In the genomic region with DNA sequence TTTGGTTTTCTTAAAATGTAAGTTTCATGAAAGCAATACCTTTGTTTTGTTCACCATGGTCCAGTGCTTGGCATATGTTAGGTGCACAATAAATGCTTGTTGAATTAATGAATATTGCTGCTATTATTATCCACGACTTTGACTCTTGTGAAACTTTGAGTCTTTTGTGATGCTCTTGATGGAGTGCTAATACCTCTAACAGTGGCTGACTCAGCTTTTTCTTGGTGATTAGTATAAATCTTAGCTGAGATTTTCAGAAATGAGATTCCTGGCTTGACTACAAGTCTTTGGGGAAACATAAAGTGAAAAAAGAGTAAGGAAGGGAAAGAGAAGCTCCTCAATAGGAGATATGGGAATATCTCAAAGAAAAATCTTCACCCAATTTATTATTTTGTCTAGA, we compare ENCODE assay signal across 39 cellular contexts.
"Had no signal": no experiment of that assay in that cellular context is flagged by ENCODE, and none has a peak within 500 bp of the region (broad histone marks: within the 10 kb centered on the region; RNA-seq: fewer than 3 reads in every experiment).

No MANE protein-coding gene starts in this region.

- ATAC-seq: activated naive CD4-positive, alpha-beta T cell treated with anti-CD3 and anti-CD28 coated beads, Interleukin-2, amount 50 U/mL, for 72 hours; activated naive CD8-positive, alpha-beta T cell treated with anti-CD3 and anti-CD28 coated beads, Interleukin-2, amount 50 U/mL, for 24 hours; activated T-cell treated with anti-CD3 and anti-CD28 coated beads, Interleukin-2, amount 50 U/mL, for 4 hours; activated T-cell treated with anti-CD3 and anti-CD28 coated beads, Interleukin-2, amount 50 U/mL, for 72 hours; activated T-helper 17 cell treated with anti-CD3 and anti-CD28 coated beads, Interleukin-2, amount 50 U/mL, for 72 hours; body of pancreas had no signal

- H3K36me3 Mint-ChIP-seq: activated naive CD4-positive, alpha-beta T cell treated with anti-CD3 and anti-CD28 coated beads, Interleukin-2, amount 10 ng/mL, durations not matched to agents 7 days and 5 days; activated naive CD4-positive, alpha-beta T cell treated with anti-CD3 and anti-CD28 coated beads, Interleukin-2, amount 50 U/mL, for 24 hours; activated naive CD4-positive, alpha-beta T cell treated with anti-CD3 and anti-CD28 coated beads, Interleukin-2, amount 50 U/mL, for 72 hours; activated naive CD8-positive, alpha-beta T cell; activated naive CD8-positive, alpha-beta T cell treated with anti-CD3 and anti-CD28 coated beads for 36 hours; activated naive CD8-positive, alpha-beta T cell treated with anti-CD3 and anti-CD28 coated beads, Interleukin-2, amount 10 ng/mL, durations not matched to agents 7 days and 5 days; brain had no signal

- H3K27ac ChIP-seq: adrenal gland, ascending aorta, body of pancreas, brain microvascular endothelial cell, breast epithelium, cardiac muscle cell had no signal

- H3K4me3 Mint-ChIP-seq: activated naive CD4-positive, alpha-beta T cell treated with anti-CD3 and anti-CD28 coated beads for 36 hours; activated naive CD4-positive, alpha-beta T cell treated with anti-CD3 and anti-CD28 coated beads, Interleukin-2, amount 10 ng/mL, durations not matched to agents 7 days and 5 days; activated naive CD4-positive, alpha-beta T cell treated with anti-CD3 and anti-CD28 coated beads, Interleukin-2, amount 50 U/mL, for 24 hours; activated naive CD8-positive, alpha-beta T cell; activated naive CD8-positive, alpha-beta T cell treated with anti-CD3 and anti-CD28 coated beads for 36 hours; activated naive CD8-positive, alpha-beta T cell treated with anti-CD3 and anti-CD28 coated beads, Interleukin-2, amount 10 ng/mL, durations not matched to agents 7 days and 5 days; activated naive CD8-positive, alpha-beta T cell treated with anti-CD3 and anti-CD28 coated beads, Interleukin-2, amount 50 U/mL, for 24 hours; activated T-cell treated with anti-CD3 and anti-CD28 coated beads, Interleukin-2, amount 50 U/mL, for 24 hours; activated T-cell treated with anti-CD3 and anti-CD28 coated beads, Interleukin-2, amount 50 U/mL, for 4 hours; activated T-cell treated with anti-CD3 and anti-CD28 coated beads, Interleukin-2, amount 50 U/mL, for 72 hours; activated T-helper 1 cell treated with anti-CD3 and anti-CD28 coated beads, Interleukin-12 subunit alpha, Interleukin-12 subunit beta, Interleukin-2, Interleukin-4 antibody, amounts not matched to agents 30 ng/mL and 10 ng/mL and 1 ng/mL, durations not matched to agents 14 hours and 24 hours and 36 hours; activated T-helper 17 cell treated with anti-CD3 and anti-CD28 coated beads, Interleukin-2, amount 50 U/mL, for 72 hours; brain; central memory CD8-positive, alpha-beta T cell had no signal

- H3K9me3 Mint-ChIP-seq: activated naive CD4-positive, alpha-beta T cell treated with anti-CD3 and anti-CD28 coated beads for 36 hours; activated naive CD4-positive, alpha-beta T cell treated with anti-CD3 and anti-CD28 coated beads, Interleukin-2, amount 10 ng/mL, durations not matched to agents 7 days and 5 days; activated naive CD4-positive, alpha-beta T cell treated with anti-CD3 and anti-CD28 coated beads, Interleukin-2, amount 50 U/mL, for 24 hours; activated naive CD4-positive, alpha-beta T cell treated with anti-CD3 and anti-CD28 coated beads, Interleukin-2, amount 50 U/mL, for 72 hours; activated naive CD8-positive, alpha-beta T cell treated with anti-CD3 and anti-CD28 coated beads, Interleukin-2, amount 10 ng/mL, durations not matched to agents 7 days and 5 days; activated naive CD8-positive, alpha-beta T cell treated with anti-CD3 and anti-CD28 coated beads, Interleukin-2, amount 50 U/mL, for 24 hours; activated T-cell treated with anti-CD3 and anti-CD28 coated beads, Interleukin-2, amount 50 U/mL, for 24 hours; activated T-cell treated with anti-CD3 and anti-CD28 coated beads, Interleukin-2, amount 50 U/mL, for 4 hours; activated T-cell treated with anti-CD3 and anti-CD28 coated beads, Interleukin-2, amount 50 U/mL, for 72 hours; activated T-helper 1 cell treated with anti-CD3 and anti-CD28 coated beads, Interleukin-12 subunit alpha, Interleukin-12 subunit beta, Interleukin-2, Interleukin-4 antibody, amounts not matched to agents 30 ng/mL and 10 ng/mL and 1 ng/mL, durations not matched to agents 14 hours and 24 hours and 36 hours; activated T-helper 17 cell treated with anti-CD3 and anti-CD28 coated beads, Interleukin-2, amount 50 U/mL, for 72 hours; activated T-helper 2 cell treated with anti-CD3 and anti-CD28 coated beads, Interferon-gamma antibody, Interleukin-2, Interleukin-4, amounts not matched to agents 10 μg/mL and 5 μg/mL and 100 μg/mL, durations not matched to agents 14 hours and 24 hours and 36 hours had no signal

- H3K4me1 ChIP-seq: adrenal gland, ascending aorta, body of pancreas, breast epithelium had no signal

- H3K4me3 ChIP-seq: adrenal gland, ascending aorta, body of pancreas, breast epithelium, cardiac muscle cell had no signal

- H3K27me3 Mint-ChIP-seq: activated naive CD4-positive, alpha-beta T cell treated with anti-CD3 and anti-CD28 coated beads, Interleukin-2, amount 10 ng/mL, durations not matched to agents 7 days and 5 days; activated naive CD4-positive, alpha-beta T cell treated with anti-CD3 and anti-CD28 coated beads, Interleukin-2, amount 50 U/mL, for 24 hours; activated naive CD8-positive, alpha-beta T cell; activated T-helper 17 cell treated with anti-CD3 and anti-CD28 coated beads, Interleukin-2, amount 50 U/mL, for 72 hours; brain had no signal

- H3K4me1 Mint-ChIP-seq: activated naive CD4-positive, alpha-beta T cell treated with anti-CD3 and anti-CD28 coated beads, Interleukin-2, amount 10 ng/mL, durations not matched to agents 7 days and 5 days; activated naive CD4-positive, alpha-beta T cell treated with anti-CD3 and anti-CD28 coated beads, Interleukin-2, amount 50 U/mL, for 24 hours; activated naive CD8-positive, alpha-beta T cell treated with anti-CD3 and anti-CD28 coated beads for 36 hours; activated naive CD8-positive, alpha-beta T cell treated with anti-CD3 and anti-CD28 coated beads, Interleukin-2, amount 10 ng/mL, durations not matched to agents 7 days and 5 days; activated T-helper 17 cell treated with anti-CD3 and anti-CD28 coated beads, Interleukin-2, amount 50 U/mL, for 72 hours; brain; central memory CD8-positive, alpha-beta T cell had no signal

- H3K36me3 ChIP-seq: adrenal gland, ascending aorta, brain microvascular endothelial cell, breast epithelium, cardiac muscle cell had no signal

- H3K9me3 ChIP-seq: adrenal gland, ascending aorta, body of pancreas, breast epithelium had no signal

- FAIRE-seq: bronchial epithelial cell, colon had no signal

- H3K27ac Mint-ChIP-seq: activated naive CD4-positive, alpha-beta T cell treated with anti-CD3 and anti-CD28 coated beads for 36 hours; activated naive CD4-positive, alpha-beta T cell treated with anti-CD3 and anti-CD28 coated beads, Interleukin-2, amount 10 ng/mL, durations not matched to agents 7 days and 5 days; activated naive CD4-positive, alpha-beta T cell treated with anti-CD3 and anti-CD28 coated beads, Interleukin-2, amount 50 U/mL, for 24 hours; activated naive CD4-positive, alpha-beta T cell treated with anti-CD3 and anti-CD28 coated beads, Interleukin-2, amount 50 U/mL, for 72 hours; activated naive CD8-positive, alpha-beta T cell; activated naive CD8-positive, alpha-beta T cell treated with anti-CD3 and anti-CD28 coated beads for 36 hours; activated naive CD8-positive, alpha-beta T cell treated with anti-CD3 and anti-CD28 coated beads, Interleukin-2, amount 10 ng/mL, durations not matched to agents 7 days and 5 days; activated naive CD8-positive, alpha-beta T cell treated with anti-CD3 and anti-CD28 coated beads, Interleukin-2, amount 50 U/mL, for 24 hours; activated T-cell treated with anti-CD3 and anti-CD28 coated beads, Interleukin-2, amount 50 U/mL, for 24 hours; activated T-cell treated with anti-CD3 and anti-CD28 coated beads, Interleukin-2, amount 50 U/mL, for 72 hours; activated T-helper 1 cell treated with anti-CD3 and anti-CD28 coated beads, Interleukin-12 subunit alpha, Interleukin-12 subunit beta, Interleukin-2, Interleukin-4 antibody, amounts not matched to agents 30 ng/mL and 10 ng/mL and 1 ng/mL, durations not matched to agents 14 hours and 24 hours and 36 hours; activated T-helper 17 cell treated with anti-CD3 and anti-CD28 coated beads, Interleukin-2, amount 50 U/mL, for 72 hours; activated T-helper 2 cell treated with anti-CD3 and anti-CD28 coated beads, Interferon-gamma antibody, Interleukin-2, Interleukin-4, amounts not matched to agents 10 μg/mL and 5 μg/mL and 100 μg/mL, durations not matched to agents 14 hours and 24 hours and 36 hours; brain had no signal

- DNase-seq: activated effector memory CD4-positive, alpha-beta T cell treated with anti-CD3 and anti-CD28 coated beads, Interleukin-2, amount 50 U/mL, for 16 hours; activated effector memory CD4-positive, alpha-beta T cell treated with Interleukin-2 at 50 U/mL for 16 hours; activated gamma-delta T cell; activated gamma-delta T cell treated with Interleukin-2 at 50 U/mL for 16 hours; activated naive CD4-positive, alpha-beta T cell; activated naive CD4-positive, alpha-beta T cell treated with anti-CD3 and anti-CD28 coated beads for 36 hours; activated naive CD4-positive, alpha-beta T cell treated with anti-CD3 and anti-CD28 coated beads, Interleukin-2, amount 10 ng/mL, durations not matched to agents 7 days and 5 days; activated naive CD4-positive, alpha-beta T cell treated with anti-CD3 and anti-CD28 coated beads, Interleukin-2, amount 50 U/mL, for 16 hours; activated naive CD4-positive, alpha-beta T cell treated with Interleukin-2 at 50 U/mL for 16 hours; activated naive CD8-positive, alpha-beta T cell treated with anti-CD3 and anti-CD28 coated beads for 36 hours; activated naive CD8-positive, alpha-beta T cell treated with anti-CD3 and anti-CD28 coated beads, Interleukin-2, amount 10 ng/mL, durations not matched to agents 7 days and 5 days; activated naive CD8-positive, alpha-beta T cell treated with anti-CD3 and anti-CD28 coated beads, Interleukin-2, amount 50 U/mL, for 24 hours; activated T-cell treated with anti-CD3 and anti-CD28 coated beads, Interleukin-2, amount 50 U/mL, for 24 hours; activated T-cell treated with anti-CD3 and anti-CD28 coated beads, Interleukin-2, amount 50 U/mL, for 4 hours; activated T-cell treated with anti-CD3 and anti-CD28 coated beads, Interleukin-2, amount 50 U/mL, for 48 hours; activated T-cell treated with anti-CD3 and anti-CD28 coated beads, Interleukin-2, amount 50 U/mL, for 72 hours; adrenal gland; amniotic stem cell; amygdala; anterior cingulate cortex; aorta; body of pancreas; brain microvascular endothelial cell; caudate nucleus; central memory CD4-positive, alpha-beta T cell; cerebellar nuclear complex had no signal

- H3K27me3 ChIP-seq: adrenal gland, ascending aorta, body of pancreas, brain microvascular endothelial cell, cardiac muscle cell had no signal
